Comparison of ENCODE assay signal across 1 cellular context in genomic region chr6:27541212-27541931, GRCh38.
A peak's percentile ranks its signal among the peaks of the same experiment; 100 is the strongest.
TF ChIP-seq lines count a peak whose summit lies in the region.

No MANE protein-coding gene starts in this region.

TF ChIP-seq in K562, 482 proteins besides CTCF, POLR2A, EP300 and RAD21 (continued from another document and continues in another):
- TF ChIP-seq BDP1 (IDR thresholded peaks at IDR 0.05; ENCODE audit: insufficient read depth, insufficient read length): peak; percentile 46
- no peak for TF ChIP-seq ZNF146 (CRISPR knock-in tag; IDR thresholded peaks at IDR 0.05; ENCODE audit: unreplicated experiment)
- TF ChIP-seq MYC (IDR thresholded peaks at IDR 0.05; ENCODE audit: low read depth, low read length): 0 out of 2 replicates have a peak, but pooled peaks have one; percentile 37
- TF ChIP-seq MYC (CRISPR knock-in tag; IDR thresholded peaks at IDR 0.05; ENCODE audit: borderline replicate concordance, low read depth): no peak
- TF ChIP-seq ETV6 (IDR thresholded peaks at IDR 0.05; ENCODE audit: borderline replicate concordance in 1 of 2, low read depth in 2 of 2, low read length in 1 of 2): 0 out of 4 replicates have a peak, but pooled peaks of 1 of the 2 experiments have one; percentile 59
- no peak for TF ChIP-seq ETV6 (CRISPR knock-in tag; IDR thresholded peaks at IDR 0.05; ENCODE audit: borderline replicate concordance)
- peak; percentile 71; the same call in 1 of the 2 replicates for TF ChIP-seq HLTF (IDR thresholded peaks at IDR 0.05)
- no peak for TF ChIP-seq MTA1 (IDR thresholded peaks at IDR 0.05; ENCODE audit: borderline replicate concordance)
- no peak for TF ChIP-seq NFE2L1 (tag; IDR thresholded peaks at IDR 0.05; ENCODE audit: borderline replicate concordance, low read depth)
- TF ChIP-seq TRIM28 (IDR thresholded peaks at IDR 0.05): peak; percentile 72; the same call in 1 of the 2 replicates
- TF ChIP-seq LEF1 (IDR thresholded peaks at IDR 0.05): 0 out of 2 replicates have a peak, but pooled peaks have one; percentile 19
- peak; percentile 44; the same call in 1 of the 2 replicates for TF ChIP-seq HES1 (IDR thresholded peaks at IDR 0.05; ENCODE audit: low read depth)
- peak; percentile 57; the same call in 1 of the 2 replicates for TF ChIP-seq ZNF24 (IDR thresholded peaks at IDR 0.05)
- TF ChIP-seq ZNF766 (CRISPR knock-in tag; conservative IDR thresholded peaks at IDR 0.05): 0 out of 2 replicates have a peak, but pooled peaks have one; percentile 27
- peak; percentile 70; the same call in 1 of the 2 replicates for TF ChIP-seq ZNF764 (CRISPR knock-in tag; IDR thresholded peaks at IDR 0.05; ENCODE audit: low read depth)
- 0 out of 2 replicates have a peak, but pooled peaks have one; percentile 14 for TF ChIP-seq SMARCA5 (IDR thresholded peaks at IDR 0.05)
- TF ChIP-seq HMG20B (CRISPR knock-in tag; IDR thresholded peaks at IDR 0.05): no peak
- TF ChIP-seq FOXJ2 (tag; IDR thresholded peaks at IDR 0.05): peak; percentile 55
- peak in 1 of 3 experiments; percentile 23 for TF ChIP-seq YY1 (IDR thresholded peaks at IDR 0.05; ENCODE audit: borderline replicate concordance in 1 of 3, control insufficient read depth in 1 of 3, extremely low read depth in 1 of 3, insufficient read depth in 3 of 3, insufficient read length in 1 of 3, insufficient replicate concordance in 2 of 3, low read depth in 1 of 3, low read length in 2 of 3)
- TF ChIP-seq ZNF609 (CRISPR knock-in tag; IDR thresholded peaks at IDR 0.05; ENCODE audit: borderline replicate concordance): no peak
- peak; percentile 76; the same call in 1 of the 2 replicates for TF ChIP-seq RB1 (IDR thresholded peaks at IDR 0.05; ENCODE audit: low read depth)
- TF ChIP-seq BRCA1 (IDR thresholded peaks at IDR 0.05): no peak
- no peak for TF ChIP-seq BRCA1 (CRISPR knock-in tag; IDR thresholded peaks at IDR 0.05)
- 0 out of 2 replicates have a peak, but pooled peaks have one; percentile 31 for TF ChIP-seq ZKSCAN1 (IDR thresholded peaks at IDR 0.05; ENCODE audit: low read depth, low read length)
- TF ChIP-seq HDAC2 (IDR thresholded peaks at IDR 0.05): 0 out of 2 replicates have a peak, but pooled peaks have one; percentile 28
- no peak for TF ChIP-seq CREB1 (IDR thresholded peaks at IDR 0.05)
- TF ChIP-seq CREB1 (CRISPR knock-in tag; IDR thresholded peaks at IDR 0.05): no peak
- 0 out of 2 replicates have a peak, but pooled peaks have one; percentile 29 for TF ChIP-seq TEAD2 (tag; IDR thresholded peaks at IDR 0.05)
- peak; percentile 54 for TF ChIP-seq PHF20 (IDR thresholded peaks at IDR 0.05; ENCODE audit: partially characterized antibody)
- TF ChIP-seq HDAC8 (tag; IDR thresholded peaks at IDR 0.05): no peak
- no peak for TF ChIP-seq ZBTB8A (IDR thresholded peaks at IDR 0.05; ENCODE audit: partially characterized antibody)
- TF ChIP-seq SMAD4 (CRISPR knock-in tag; conservative IDR thresholded peaks at IDR 0.05): 0 out of 2 replicates have a peak, but pooled peaks have one; percentile 44
- peak; percentile 63 for TF ChIP-seq CXXC5 (CRISPR knock-in tag; IDR thresholded peaks at IDR 0.05)
- no peak for TF ChIP-seq POU5F1 (IDR thresholded peaks at IDR 0.05; ENCODE audit: borderline replicate concordance, low read depth, low read length, partially characterized antibody)
- peak; percentile 42 for TF ChIP-seq HDAC3 (IDR thresholded peaks at IDR 0.05; ENCODE audit: borderline replicate concordance, partially characterized antibody)
- TF ChIP-seq NFIC (IDR thresholded peaks at IDR 0.05): peak; percentile 58
- no peak for TF ChIP-seq CREBBP (IDR thresholded peaks at IDR 0.05; ENCODE audit: low read depth, low read length)
- TF ChIP-seq ZNF347 (CRISPR knock-in tag; IDR thresholded peaks at IDR 0.05; ENCODE audit: low read depth): no peak
- TF ChIP-seq SMARCC2 (IDR thresholded peaks at IDR 0.05; ENCODE audit: low read depth): no peak
- TF ChIP-seq NFIX (CRISPR knock-in tag; IDR thresholded peaks at IDR 0.05; ENCODE audit: low read depth): no peak
- TF ChIP-seq ZNF407 (IDR thresholded peaks at IDR 0.05; ENCODE audit: low read depth): peak; percentile 40; the same call in 1 of the 2 replicates
- TF ChIP-seq HDAC1 (IDR thresholded peaks at IDR 0.05): peak in 1 of 2 experiments; percentile 35; a peak in 1 of 4 replicates
- peak; percentile 90 for TF ChIP-seq BRD9 (IDR thresholded peaks at IDR 0.05; ENCODE audit: low read depth, partially characterized antibody)
- peak; percentile 98 for TF ChIP-seq ADNP (tag; IDR thresholded peaks at IDR 0.05)
- TF ChIP-seq POLR2H (tag; IDR thresholded peaks at IDR 0.05; ENCODE audit: low read depth): peak; percentile 98
- TF ChIP-seq PHF21A (IDR thresholded peaks at IDR 0.05; ENCODE audit: borderline replicate concordance, low read depth): 0 out of 2 replicates have a peak, but pooled peaks have one; percentile 38
- TF ChIP-seq SOX6 (IDR thresholded peaks at IDR 0.05): peak; percentile 75
- no peak for TF ChIP-seq ZNF699 (CRISPR knock-in tag; IDR thresholded peaks at IDR 0.05; ENCODE audit: insufficient replicate concordance)
- peak; percentile 59; the same call in 1 of the 2 replicates for TF ChIP-seq HMBOX1 (IDR thresholded peaks at IDR 0.05)
- TF ChIP-seq BCOR (IDR thresholded peaks at IDR 0.05): peak; percentile 74
- TF ChIP-seq MYNN (IDR thresholded peaks at IDR 0.05): no peak
- no peak for TF ChIP-seq MYNN (CRISPR knock-in tag; IDR thresholded peaks at IDR 0.05)
- 0 out of 2 replicates have a peak, but pooled peaks have one; percentile 16 for TF ChIP-seq ZNF507 (tag; conservative IDR thresholded peaks at IDR 0.05)
